ENCODE assay signal across 33 cellular contexts in the genomic region with DNA sequence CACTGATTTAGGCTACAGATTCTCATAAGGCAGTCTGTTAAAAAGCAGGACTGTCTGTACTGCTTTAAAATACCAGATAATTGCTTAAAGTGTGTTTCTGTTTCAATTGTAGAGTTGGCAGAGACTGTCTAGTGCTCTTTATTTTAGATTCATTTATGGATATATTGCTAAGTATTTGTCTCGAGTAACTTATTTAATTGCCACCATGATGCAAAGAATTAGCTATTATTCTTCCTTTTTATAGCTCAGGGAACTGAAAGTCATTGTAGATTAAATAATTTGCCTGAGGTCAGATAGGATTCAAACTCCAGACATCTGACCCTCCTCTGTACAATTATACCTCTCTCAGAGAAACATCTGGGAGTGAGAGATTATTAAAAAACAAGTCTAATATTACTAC. TPM values are rescaled to one million over a fixed set of nuclear protein-coding genes. Genes with fewer than 3 reads are reported as not detected.
"Had no signal": no experiment of that assay in that cellular context is flagged by ENCODE, and none has a peak within 500 bp of the region (broad histone marks: within the 10 kb centered on the region; RNA-seq: fewer than 3 reads in every experiment).

No MANE protein-coding gene starts in this region.

- FAIRE-seq: urothelium cell line had no signal

- H2AFZ ChIP-seq: hepatocyte had no signal

- H3K36me3 Mint-ChIP-seq: memory B cell; natural killer cell; stimulated activated effector memory CD8-positive, alpha-beta T cell treated with anti-CD3 and anti-CD28 coated beads, Interleukin-12 subunit alpha, Interleukin-12 subunit beta, amount 100 ng/mL, for 72 hours had no signal

- ATAC-seq: esophagus mucosa; gastroesophageal sphincter; heart left ventricle; left lobe of liver; natural killer cell; psoas muscle; right cardiac atrium; stimulated activated effector memory CD8-positive, alpha-beta T cell treated with anti-CD3 and anti-CD28 coated beads, Interleukin-12 subunit alpha, Interleukin-12 subunit beta, amount 100 ng/mL, for 72 hours had no signal

- H3K36me3 ChIP-seq: gastroesophageal sphincter, heart left ventricle, ovary, sigmoid colon, stomach, tibial artery, upper lobe of left lung had no signal

- H3K4me3 Mint-ChIP-seq: memory B cell; natural killer cell; stimulated activated effector memory CD8-positive, alpha-beta T cell treated with anti-CD3 and anti-CD28 coated beads, Interleukin-12 subunit alpha, Interleukin-12 subunit beta, amount 100 ng/mL, for 72 hours had no signal

- H3K9me3 Mint-ChIP-seq: natural killer cell; stimulated activated effector memory CD8-positive, alpha-beta T cell treated with anti-CD3 and anti-CD28 coated beads, Interleukin-12 subunit alpha, Interleukin-12 subunit beta, amount 100 ng/mL, for 72 hours had no signal

- DNase-seq: dorsolateral prefrontal cortex; effector CD4-positive, alpha-beta T cell; foreskin fibroblast; heart left ventricle; kidney; natural killer cell; occipital lobe; ovary; posterior cingulate gyrus; psoas muscle; right cardiac atrium; sigmoid colon; stimulated activated CD4-positive, alpha-beta T cell treated with anti-CD3 and anti-CD28 coated beads, Interleukin-2, amount 100 ng/mL, for 24 hours; stimulated activated CD4-positive, alpha-beta T cell treated with anti-CD3 and anti-CD28 coated beads, Interleukin-4, amount 100 ng/mL, for 24 hours; stimulated activated naive CD4-positive, alpha-beta T cell treated with Interleukin-2 at 50 U/mL for 16 hours; stomach; tibial artery; upper lobe of left lung had no signal

- H3K4me2 ChIP-seq: hepatocyte had no signal

- H3K27ac Mint-ChIP-seq: memory B cell; natural killer cell; stimulated activated effector memory CD8-positive, alpha-beta T cell treated with anti-CD3 and anti-CD28 coated beads, Interleukin-12 subunit alpha, Interleukin-12 subunit beta, amount 100 ng/mL, for 72 hours had no signal

- H3K4me3 ChIP-seq: dorsolateral prefrontal cortex, gastroesophageal sphincter, heart left ventricle, hepatocyte, lung, ovary, psoas muscle, sigmoid colon, stomach, tibial artery, upper lobe of left lung had no signal

- H3K27me3 ChIP-seq: dorsolateral prefrontal cortex, gastroesophageal sphincter, heart left ventricle, hepatocyte, ovary, sigmoid colon, stomach, tibial artery, upper lobe of left lung had no signal

- H3K9me3 ChIP-seq: gastroesophageal sphincter, heart left ventricle, ovary, psoas muscle, sigmoid colon, stomach, tibial artery, upper lobe of left lung had no signal

- H3K27ac ChIP-seq: dorsolateral prefrontal cortex, gastroesophageal sphincter, hepatocyte, ovary, psoas muscle, stomach, tibial artery, upper lobe of left lung had no signal

- H3K79me2 ChIP-seq: hepatocyte had no signal

RNA-seq across cellular contexts. Expression of a gene that starts 19.5 kb away (rescaled TPM):
- total RNA-seq: esophagus mucosa, gastroesophageal sphincter, heart left ventricle, hepatocyte, kidney, left lobe of liver, lung, mononuclear cell, natural killer cell, occipital lobe, ovary, psoas muscle, renal cortical epithelial cell, right cardiac atrium, sigmoid colon, skeletal muscle tissue, subcutaneous adipose tissue, temporal lobe, upper lobe of left lung had no signal
- polyA plus RNA-seq: heart left ventricle, hepatocyte, liver, lung, neural cell, ovary, sigmoid colon, stomach had no signal
